25 cellular contexts compared by ENCODE assay signal in the genomic region with DNA sequence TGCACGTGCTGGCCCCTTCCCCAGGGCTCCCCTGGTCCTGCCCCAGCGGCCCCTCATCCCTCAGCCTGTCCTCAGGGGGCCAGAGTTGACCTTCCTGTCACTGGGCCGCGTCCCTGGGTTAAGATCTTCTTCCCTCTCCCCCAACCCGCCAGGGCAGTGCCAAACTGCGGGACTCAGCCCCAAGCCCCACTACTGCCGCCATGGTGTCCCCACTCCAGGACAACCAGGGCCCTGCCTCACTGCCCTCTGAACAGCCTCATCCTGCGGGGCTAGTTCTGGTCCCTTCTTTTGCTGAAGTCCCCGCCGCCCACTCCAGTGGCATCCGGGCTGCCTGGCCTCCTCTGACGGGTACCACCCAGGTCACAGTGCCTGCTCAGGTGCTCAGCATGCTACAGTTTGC. TPM values are rescaled to one million over a fixed set of nuclear protein-coding genes. Genes with fewer than 3 reads are reported as not detected.
A peak's percentile ranks its signal among the peaks of the same experiment; 100 is the strongest.
DNase-seq lines count a peak whose midpoint lies in the region; ATAC-seq, FAIRE-seq and TF ChIP-seq lines count a peak whose summit lies in the region.
"Had no signal": no experiment of that assay in that cellular context is flagged by ENCODE, and none has a peak within 500 bp of the region (broad histone marks: within the 10 kb centered on the region; RNA-seq: fewer than 3 reads in every experiment).

No MANE protein-coding gene starts in this region.

- CTCF ChIA-PET in WTC11 (lab: Charles Lee) = no interaction called here
- CTCF ChIA-PET in activated CD4-positive, alpha-beta T cell treated with anti-CD3 and anti-CD28 coated beads, Interleukin-2, amount 10 ng/mL, durations not matched to agents 7 days and 5 days (lab: Charles Lee) = interaction anchor here (1.5 kb wide), 1 partner anchor 204 kb away, joined by 3 read pairs; no protein-coding TSS in a partner anchor

- no peak for TF ChIP-seq CTCF in WTC11 (IDR thresholded peaks at IDR 0.05)
- no peak for TF ChIP-seq CTCF in kidney (IDR thresholded peaks at IDR 0.05; ENCODE audit: borderline replicate concordance, extremely low read depth, insufficient read depth)
- no peak for TF ChIP-seq CTCF in spleen (IDR thresholded peaks at IDR 0.05 in 8 of 11, conservative IDR thresholded peaks at IDR 0.05 in 3 of 11)
- TF ChIP-seq CTCF in BE2C (IDR thresholded peaks at IDR 0.05; ENCODE audit: low read depth, low read length) = no peak

- H3K36me3 Mint-ChIP-seq in WTC11 = peaks cover 3% of the 10 kb centered on the region
- H3K36me3 Mint-ChIP-seq in activated CD4-positive, alpha-beta T cell treated with anti-CD3 and anti-CD28 coated beads, Interleukin-2, amount 10 ng/mL, durations not matched to agents 7 days and 5 days (ENCODE audit: low read depth) = no peaks in the 10 kb centered on the region
- H3K36me3 Mint-ChIP-seq: CD14-positive monocyte; CD4-positive, alpha-beta memory T cell had no signal

- no peak overlapping the region for H3K4me3 Mint-ChIP-seq in WTC11
- no peak overlapping the region for H3K4me3 Mint-ChIP-seq in activated CD4-positive, alpha-beta T cell treated with anti-CD3 and anti-CD28 coated beads, Interleukin-2, amount 10 ng/mL, durations not matched to agents 7 days and 5 days
- H3K4me3 Mint-ChIP-seq: CD14-positive monocyte; CD4-positive, alpha-beta memory T cell; GM23338; HFFc6 had no signal

- no peak for ATAC-seq in WTC11
- ATAC-seq: HCT116 had no signal

- H3K27me3 ChIP-seq in spleen (replicated peaks in 1 of 7) (peaks cover 0 to 75% (median 31%) of the 10 kb centered on the region in 7 donors), BE2C (peaks cover 61% of the 10 kb centered on the region)

- POLR2A ChIA-PET in WTC11 (lab: Charles Lee) = no interaction called here
- POLR2A ChIA-PET in activated CD4-positive, alpha-beta T cell treated with anti-CD3 and anti-CD28 coated beads, Interleukin-2, amount 10 ng/mL, durations not matched to agents 7 days and 5 days (lab: Charles Lee) = no interaction called here

- H3K9me3 ChIP-seq in kidney (ENCODE audit: control insufficient read depth in 1 of 2, low read length in 2 of 2) (no peaks in the 10 kb centered on the region), spleen (peaks cover 0 to 4% (median 0%) of the 10 kb centered on the region in 8 donors), BE2C (no peaks in the 10 kb centered on the region)
- H3K9me3 ChIP-seq: A549 had no signal

- H3K9ac ChIP-seq in kidney (ENCODE audit: low read length in 2 of 2) = no peak overlapping the region
- H3K9ac ChIP-seq: BLaER1 had no signal

- DNase-seq in activated naive CD4-positive, alpha-beta T cell treated with anti-CD3 and anti-CD28 coated beads, Interleukin-2, amount 50 U/mL, for 16 hours = peak; percentile 7
- no peak for DNase-seq in activated naive CD4-positive, alpha-beta T cell (lab: John Stamatoyannopoulos, UW)
- DNase-seq in WTC11 (ENCODE audit: low spot score) = peak; percentile 8
- peak; percentile 62 for DNase-seq in kidney
- peak; percentile 61 for DNase-seq in spleen
- no peak for DNase-seq in BE2C
- DNase-seq in activated CD4-positive, alpha-beta T cell treated with anti-CD3 and anti-CD28 coated beads, Interleukin-2, amount 10 ng/mL, durations not matched to agents 7 days and 5 days = no peak
- DNase-seq: AML-193; CD4-positive, alpha-beta memory T cell; DMS153; DMS79; GDM1; H7; HFFc6 had no signal

- H3K4me1 Mint-ChIP-seq in WTC11 = no peaks in the 10 kb centered on the region
- H3K4me1 Mint-ChIP-seq in activated CD4-positive, alpha-beta T cell treated with anti-CD3 and anti-CD28 coated beads, Interleukin-2, amount 10 ng/mL, durations not matched to agents 7 days and 5 days = no peaks in the 10 kb centered on the region
- H3K4me1 Mint-ChIP-seq: CD14-positive monocyte; CD4-positive, alpha-beta memory T cell; GM23338 had no signal

- no peak overlapping the region for H3K27ac Mint-ChIP-seq in WTC11
- H3K27ac Mint-ChIP-seq in activated CD4-positive, alpha-beta T cell treated with anti-CD3 and anti-CD28 coated beads, Interleukin-2, amount 10 ng/mL, durations not matched to agents 7 days and 5 days = no peak overlapping the region
- H3K27ac Mint-ChIP-seq: CD14-positive monocyte; CD4-positive, alpha-beta memory T cell; GM23338; HFFc6 had no signal

- H3K4me1 ChIP-seq in kidney (ENCODE audit: control insufficient read depth in 1 of 2, insufficient read depth in 1 of 2, low read depth in 1 of 2, low read length in 2 of 2) (no peaks in the 10 kb centered on the region), spleen (no peaks in the 10 kb centered on the region), BE2C (no peaks in the 10 kb centered on the region)
- H3K4me1 ChIP-seq: A549 had no signal

- WGBS in spleen, 5 donors = 75 to 81% (median 78%) methylated on average over 11 to 12 of the region's 12 CpGs

- no peak for TF ChIP-seq POLR2A in spleen (IDR thresholded peaks at IDR 0.05)

- intact Hi-C loops in kidney (cut with DNase I) (no loop called here), spleen (cut with DNase I; ENCODE audit: low total_unique reads) (no loop called here)

- H3K9me3 Mint-ChIP-seq in WTC11 = no peaks in the 10 kb centered on the region
- no peaks in the 10 kb centered on the region for H3K9me3 Mint-ChIP-seq in activated CD4-positive, alpha-beta T cell treated with anti-CD3 and anti-CD28 coated beads, Interleukin-2, amount 10 ng/mL, durations not matched to agents 7 days and 5 days
- H3K9me3 Mint-ChIP-seq: CD4-positive, alpha-beta memory T cell had no signal

- H3K36me3 ChIP-seq in kidney (ENCODE audit: control insufficient read depth in 1 of 2, insufficient read depth in 2 of 2, low read length in 2 of 2) = no peaks in the 10 kb centered on the region
- no peaks in the 10 kb centered on the region for H3K36me3 ChIP-seq in spleen
- H3K36me3 ChIP-seq in BE2C = no peaks in the 10 kb centered on the region
- H3K36me3 ChIP-seq: BLaER1 had no signal

- no peaks in the 10 kb centered on the region; the same call in 1 of the 2 replicates for H3K27me3 Mint-ChIP-seq in WTC11 (ENCODE audit: low read depth)
- peaks cover 6% of the 10 kb centered on the region for H3K27me3 Mint-ChIP-seq in activated CD4-positive, alpha-beta T cell treated with anti-CD3 and anti-CD28 coated beads, Interleukin-2, amount 10 ng/mL, durations not matched to agents 7 days and 5 days

- no peak overlapping the region for H3K4me3 ChIP-seq in kidney (ENCODE audit: low read length in 2 of 2)
- H3K4me3 ChIP-seq in spleen = no peak overlapping the region
- H3K4me3 ChIP-seq in BE2C (ENCODE audit: low read depth, low read length) = no peak overlapping the region
- H3K4me3 ChIP-seq: A549, BLaER1, GM23338 had no signal

- H3K27ac ChIP-seq in kidney (ENCODE audit: low read depth in 2 of 2, low read length in 2 of 2) (no peak overlapping the region), spleen (no peak overlapping the region)
- H3K27ac ChIP-seq: 22Rv1, A549, BLaER1, HL-60 had no signal

- FAIRE-seq in kidney (lab: Jason Lieb, UNC) = no peak
- FAIRE-seq: A549, GM12892, GM18507 had no signal

TF ChIP-seq in WTC11, 78 proteins besides CTCF, POLR2A, EP300 and RAD21:
- no peak for TF ChIP-seq PRRX2 (CRISPR knock-in tag; IDR thresholded peaks at IDR 0.05)
- TF ChIP-seq, protein P1, sequence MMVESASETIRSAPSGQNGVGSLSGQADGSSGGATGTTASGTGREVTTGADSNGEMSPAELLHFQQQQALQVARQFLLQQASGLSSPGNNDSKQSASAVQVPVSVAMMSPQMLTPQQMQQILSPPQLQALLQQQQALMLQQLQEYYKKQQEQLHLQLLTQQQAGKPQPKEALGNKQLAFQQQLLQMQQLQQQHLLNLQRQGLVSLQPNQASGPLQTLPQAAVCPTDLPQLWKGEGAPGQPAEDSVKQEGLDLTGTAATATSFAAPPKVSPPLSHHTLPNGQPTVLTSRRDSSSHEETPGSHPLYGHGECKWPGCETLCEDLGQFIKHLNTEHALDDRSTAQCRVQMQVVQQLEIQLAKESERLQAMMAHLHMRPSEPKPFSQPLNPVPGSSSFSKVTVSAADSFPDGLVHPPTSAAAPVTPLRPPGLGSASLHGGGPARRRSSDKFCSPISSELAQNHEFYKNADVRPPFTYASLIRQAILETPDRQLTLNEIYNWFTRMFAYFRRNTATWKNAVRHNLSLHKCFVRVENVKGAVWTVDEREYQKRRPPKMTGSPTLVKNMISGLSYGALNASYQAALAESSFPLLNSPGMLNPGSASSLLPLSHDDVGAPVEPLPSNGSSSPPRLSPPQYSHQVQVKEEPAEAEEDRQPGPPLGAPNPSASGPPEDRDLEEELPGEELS (CRISPR knock-in tag; IDR thresholded peaks at IDR 0.05) = no peak

RNA-seq across cellular contexts. Expression of a gene that starts 37.5 kb away (rescaled TPM):
- not detected in 3 replicates for total RNA-seq in WTC11 (2021)
- 2.0 TPM for total RNA-seq in kidney
- polyA plus RNA-seq in kidney (ENCODE audit: insufficient read depth, low read depth, low replicate concordance) = 1.4 TPM
- not detected for total RNA-seq in spleen
- polyA plus RNA-seq in spleen = not detected
- polyA plus RNA-seq in BE2C (2012; ENCODE audit: insufficient read depth, insufficient read length, low read depth) = not detected
- not detected for total RNA-seq in activated CD4-positive, alpha-beta T cell treated with anti-CD3 and anti-CD28 coated beads, Interleukin-2, amount 10 ng/mL, durations not matched to agents 7 days and 5 days
- total RNA-seq: CD4-positive, alpha-beta memory T cell; Daoy; GM23338; H7; HFFc6; HT1080 had no signal
- polyA plus RNA-seq: A549; CD14-positive monocyte; CD4-positive, alpha-beta memory T cell; GM23338 had no signal

Comparison
In these comparisons a context has a peak if more than half of its experiments do, and no peak if none do; other contexts are left out.
1. DNase-seq: peak in activated naive CD4-positive, alpha-beta T cell treated with anti-CD3 and anti-CD28 coated beads, Interleukin-2, amount 50 U/mL, for 16 hours (single experiment), WTC11 (single experiment), kidney (single experiment) and spleen (single experiment); none in activated naive CD4-positive, alpha-beta T cell (0 of 4), BE2C (single experiment) and activated CD4-positive, alpha-beta T cell treated with anti-CD3 and anti-CD28 coated beads, Interleukin-2, amount 10 ng/mL, durations not matched to agents 7 days and 5 days (single experiment).